10 cellular contexts compared by ENCODE assay signal in the genomic region with DNA sequence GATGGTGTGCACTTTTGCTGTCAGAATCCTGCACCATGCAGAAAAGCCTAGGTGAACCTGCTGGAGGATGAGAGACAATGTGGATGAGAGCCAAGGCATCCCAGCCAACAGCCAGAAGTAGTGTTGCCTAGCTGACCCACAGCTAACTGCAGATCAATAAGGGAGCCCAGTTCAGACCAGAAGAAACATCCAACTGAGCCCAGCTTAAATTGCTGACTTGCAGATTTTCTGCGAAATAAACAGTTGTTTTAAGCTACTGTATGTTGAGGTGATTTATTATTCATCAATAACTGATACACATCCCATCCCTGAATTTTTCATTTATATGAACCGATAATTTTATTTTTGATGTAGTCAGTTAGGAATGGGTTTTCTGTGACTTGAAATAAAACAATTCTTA. TPM values are rescaled to one million over a fixed set of nuclear protein-coding genes. Genes with fewer than 3 reads are reported as not detected.
"Had no signal": no experiment of that assay in that cellular context is flagged by ENCODE, and none has a peak within 500 bp of the region (broad histone marks: within the 10 kb centered on the region; RNA-seq: fewer than 3 reads in every experiment).

No MANE protein-coding gene starts in this region.

- H3K4me3 ChIP-seq: GM23338, HAP-1 had no signal

- H3K9me3 ChIP-seq: HAP-1 had no signal

- H3K4me2 ChIP-seq: GM23338 had no signal

- H2AFZ ChIP-seq: GM23338 had no signal

- H3K36me3 ChIP-seq: HAP-1 had no signal

- H3K27ac ChIP-seq: HL-60 had no signal

- DNase-seq: H7, HFFc6, Kasumi-1, KG1 had no signal

- ATAC-seq: GM23338, HCT116 had no signal

RNA-seq across cellular contexts. Expression of a gene that starts 39.2 kb away (rescaled TPM):
- total RNA-seq: HFFc6, HT1080 had no signal
- polyA plus RNA-seq: IgD-negative memory B cell had no signal
